In the genomic region with DNA sequence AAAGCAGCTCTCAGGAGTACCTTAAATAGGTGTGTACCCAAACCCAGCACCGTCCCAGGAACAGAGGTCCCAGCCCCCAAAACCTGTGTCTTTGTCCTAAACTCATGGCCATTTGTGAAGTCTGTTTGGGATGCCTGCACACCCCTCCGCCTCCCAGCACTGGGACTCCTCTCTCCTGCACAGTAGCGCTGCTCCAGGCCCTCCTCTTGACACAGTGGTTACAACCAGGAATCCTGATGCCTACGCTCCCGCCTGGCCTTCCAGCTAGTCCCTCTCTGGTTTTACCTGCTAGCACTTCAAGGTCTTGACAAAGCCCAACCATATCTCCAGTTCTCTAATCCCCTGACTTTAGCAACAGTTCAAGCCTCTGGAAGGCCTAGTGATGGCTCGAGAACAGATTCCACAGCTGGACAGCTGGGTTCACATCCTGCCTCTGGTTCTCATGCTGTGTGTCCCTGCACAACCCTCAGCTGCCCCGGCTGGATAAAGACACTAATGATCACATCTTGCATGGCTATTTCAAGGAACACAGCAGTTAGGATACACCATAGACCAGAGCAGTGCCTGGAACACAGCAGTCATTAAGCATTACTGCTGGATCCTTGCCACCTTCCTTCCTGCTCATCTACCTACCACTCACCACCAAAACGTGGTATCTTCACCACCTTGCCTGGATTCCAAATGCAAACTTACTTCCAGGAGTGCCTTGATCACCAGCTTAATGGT, we compare ENCODE assay signal across 1 cellular context.
A peak's percentile ranks its signal among the peaks of the same experiment; 100 is the strongest.
TF ChIP-seq lines count a peak whose summit lies in the region.

No MANE protein-coding gene starts in this region.

TF ChIP-seq in HepG2, 621 proteins besides CTCF, POLR2A, EP300 and RAD21 (continued from another document):
- TF ChIP-seq ELF1 (CRISPR knock-in tag; IDR thresholded peaks at IDR 0.05), result no peak
- no peak; the same call in 1 of the 2 replicates for TF ChIP-seq GATA4 (IDR thresholded peaks at IDR 0.05; ENCODE audit: borderline replicate concordance, low read depth)
- no peak for TF ChIP-seq AGO1 (IDR thresholded peaks at IDR 0.05; ENCODE audit: low read depth, low read length, poor library complexity, severe bottlenecking)
- TF ChIP-seq CREM (IDR thresholded peaks at IDR 0.05), result no peak
- TF ChIP-seq CREM (CRISPR knock-in tag; IDR thresholded peaks at IDR 0.05), result 0 out of 2 replicates have a peak, but pooled peaks have one; percentile 20
- 0 out of 2 replicates have a peak, but pooled peaks have one; percentile 18 for TF ChIP-seq ESRRA (CRISPR knock-in tag; IDR thresholded peaks at IDR 0.05; ENCODE audit: low read depth)
- TF ChIP-seq ZNF12 (CRISPR knock-in tag; IDR thresholded peaks at IDR 0.05), result no peak
- TF ChIP-seq, protein P1, sequence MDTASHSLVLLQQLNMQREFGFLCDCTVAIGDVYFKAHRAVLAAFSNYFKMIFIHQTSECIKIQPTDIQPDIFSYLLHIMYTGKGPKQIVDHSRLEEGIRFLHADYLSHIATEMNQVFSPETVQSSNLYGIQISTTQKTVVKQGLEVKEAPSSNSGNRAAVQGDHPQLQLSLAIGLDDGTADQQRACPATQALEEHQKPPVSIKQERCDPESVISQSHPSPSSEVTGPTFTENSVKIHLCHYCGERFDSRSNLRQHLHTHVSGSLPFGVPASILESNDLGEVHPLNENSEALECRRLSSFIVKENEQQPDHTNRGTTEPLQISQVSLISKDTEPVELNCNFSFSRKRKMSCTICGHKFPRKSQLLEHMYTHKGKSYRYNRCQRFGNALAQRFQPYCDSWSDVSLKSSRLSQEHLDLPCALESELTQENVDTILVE (CRISPR knock-in tag; IDR thresholded peaks at IDR 0.05), result 0 out of 2 replicates have a peak, but pooled peaks have one; percentile 1
- no peak for TF ChIP-seq SIX1 (CRISPR knock-in tag; IDR thresholded peaks at IDR 0.05; ENCODE audit: borderline replicate concordance)
- no peak for TF ChIP-seq TEAD3 (CRISPR knock-in tag; optimal IDR thresholded peaks at IDR 0.05; ENCODE audit: borderline replicate concordance)
- TF ChIP-seq ZNF282 (IDR thresholded peaks at IDR 0.05; ENCODE audit: partially characterized antibody), result no peak
- peak; percentile 48; the same call in 1 of the 2 replicates for TF ChIP-seq SSRP1 (CRISPR knock-in tag; IDR thresholded peaks at IDR 0.05)
- 0 out of 2 replicates have a peak, but pooled peaks have one; percentile 53 for TF ChIP-seq NRL (CRISPR knock-in tag; IDR thresholded peaks at IDR 0.05; ENCODE audit: borderline replicate concordance)
- 0 out of 2 replicates have a peak, but pooled peaks have one; percentile 11 for TF ChIP-seq ZFX (CRISPR knock-in tag; IDR thresholded peaks at IDR 0.05; ENCODE audit: low read depth)
- peak; percentile 86 for TF ChIP-seq ZC3H13 (CRISPR knock-in tag; IDR thresholded peaks at IDR 0.05)
- TF ChIP-seq ARID2 (CRISPR knock-in tag; IDR thresholded peaks at IDR 0.05; ENCODE audit: borderline replicate concordance), result no peak
